In genomic region chr12:20641127-20641526, GRCh38 we compare ENCODE assay signal across 29 cellular contexts. TPM values are rescaled to one million over a fixed set of nuclear protein-coding genes. Genes with fewer than 3 reads are reported as not detected.
DNase-seq lines count a peak whose midpoint lies in the region; ATAC-seq and TF ChIP-seq lines count a peak whose summit lies in the region.
"Had no signal": no experiment of that assay in that cellular context is flagged by ENCODE, and none has a peak within 500 bp of the region (broad histone marks: within the 10 kb centered on the region; RNA-seq: fewer than 3 reads in every experiment).

No MANE protein-coding gene starts in this region.

- H3K4me3 ChIP-seq in left ventricle myocardium inferior (no peak overlapping the region), right cardiac atrium (ENCODE audit: low read length) (no peak overlapping the region), heart right ventricle (no peak overlapping the region), ascending aorta (no peak overlapping the region), tibial artery (no peak overlapping the region)
- H3K4me3 ChIP-seq: BLaER1, GM12878 had no signal

- H3K4me1 ChIP-seq in left ventricle myocardium inferior (peaks cover 29% of the 10 kb centered on the region), right cardiac atrium (ENCODE audit: control insufficient read depth, insufficient read depth, low read length) (no peaks in the 10 kb centered on the region), heart right ventricle (peaks cover 0 to 11% (median 0%) of the 10 kb centered on the region in 9 donors), ascending aorta (peaks cover 0 to 5% of the 10 kb centered on the region in 2 donors), tibial artery (peaks cover 0 to 22% (median 0%) of the 10 kb centered on the region in 4 donors)
- H3K4me1 ChIP-seq: BE2C, BLaER1 had no signal

- H3K36me3 ChIP-seq in left ventricle myocardium inferior (peaks cover 27% of the 10 kb centered on the region), heart right ventricle (peaks cover 0 to 71% (median 6%) of the 10 kb centered on the region in 9 donors), ascending aorta (peaks cover 6 to 20% of the 10 kb centered on the region in 2 donors), tibial artery (peaks cover 0 to 23% (median 22%) of the 10 kb centered on the region in 3 donors)
- H3K36me3 ChIP-seq: BE2C, BLaER1 had no signal

- peak overlapping the region; percentile 17 for H3K27ac ChIP-seq in left ventricle myocardium inferior (replicated peaks)
- H3K27ac ChIP-seq in right cardiac atrium (ENCODE audit: low read length) = no peak overlapping the region
- no peak overlapping the region for H3K27ac ChIP-seq in heart right ventricle
- H3K27ac ChIP-seq in ascending aorta = peak overlapping the region; percentile 46 to 60
- H3K27ac ChIP-seq in tibial artery = peak overlapping the region; percentile 34 to 43
- H3K27ac ChIP-seq: BLaER1 had no signal

- DNase-seq in left ventricle myocardium inferior (no peak), Right ventricle myocardium superior (no peak), right cardiac atrium (peak in 2 of 3 donors; percentile 35 to 67), heart right ventricle (no peak), ascending aorta (ENCODE audit: low spot score in 2 of 2) (no peak), tibial artery (no peak), NCI-H2227 treated with DMSO at 0.1 percent for 48 hours (lab: John Stamatoyannopoulos, UW) (no peak)
- DNase-seq: 8988T; ACHN; BE2C; C1 segment of cervical spinal cord; CD4-positive, alpha-beta memory T cell; CD4-positive, CD25-positive, alpha-beta regulatory T cell; CD8-positive, alpha-beta memory T cell; COR-L47; DMS 273 treated with DMSO at 0.1 percent for 48 hours; DMS153; DMS53; DMS79; DND-41; EL; GDM1 had no signal

- no peak for TF ChIP-seq CTCF in left ventricle myocardium inferior (IDR thresholded peaks at IDR 0.05; ENCODE audit: borderline replicate concordance)
- TF ChIP-seq CTCF in heart right ventricle (IDR thresholded peaks at IDR 0.05) = no peak
- no peak for TF ChIP-seq CTCF in ascending aorta (IDR thresholded peaks at IDR 0.05)
- TF ChIP-seq CTCF in tibial artery (IDR thresholded peaks at IDR 0.05) = no peak

- intact Hi-C loops in left ventricle myocardium inferior (cut with micrococcal nuclease) = loop anchor here (5.0 kb wide), 1 partner anchor 51 kb away; no protein-coding TSS in a partner anchor
- intact Hi-C loops in Right ventricle myocardium superior (cut with DNase I) = no loop called here
- intact Hi-C loops in right cardiac atrium (cut with DNase I) = no loop called here
- intact Hi-C loops in heart right ventricle (cut with DNase I) = loop anchor here in 3 of 10 donors (5.0 to 10.0 kb wide), 3 partner anchors 154 to 164 kb away; no protein-coding TSS in a partner anchor
- intact Hi-C loops in ascending aorta (cut with DNase I) = loop anchor here (10.0 kb wide), 1 partner anchor 534 kb away; no protein-coding TSS in a partner anchor
- intact Hi-C loops in tibial artery (cut with DNase I; ENCODE audit: low total_unique reads) = no loop called here

- 40% methylated on average over 3 of the region's 3 CpGs for WGBS in right cardiac atrium
- WGBS in heart right ventricle, 2 donors = 47 to 49% methylated on average over 3 of the region's 3 CpGs

- H3K9me3 ChIP-seq in left ventricle myocardium inferior (replicated peaks) (no peaks in the 10 kb centered on the region), right cardiac atrium (ENCODE audit: control insufficient read depth, low read length) (no peaks in the 10 kb centered on the region), heart right ventricle (no peaks in the 10 kb centered on the region), ascending aorta (no peaks in the 10 kb centered on the region), tibial artery (no peaks in the 10 kb centered on the region)
- H3K9me3 ChIP-seq: BE2C, BLaER1 had no signal

- ATAC-seq in Right ventricle myocardium superior (ENCODE audit: poor library complexity) (no peak), right cardiac atrium (peak; percentile 64 to 68), heart right ventricle (no peak), HG03039 (IDR thresholded peaks at IDR 0.05; ENCODE audit: unreplicated experiment) (no peak)
- ATAC-seq: GM12878 had no signal

- H3K27me3 ChIP-seq in left ventricle myocardium inferior (ENCODE audit: low read depth) = no peaks in the 10 kb centered on the region
- H3K27me3 ChIP-seq in right cardiac atrium (ENCODE audit: control insufficient read depth, insufficient read depth) = no peaks in the 10 kb centered on the region
- H3K27me3 ChIP-seq in heart right ventricle = no peaks in the 10 kb centered on the region
- no peaks in the 10 kb centered on the region for H3K27me3 ChIP-seq in ascending aorta
- no peaks in the 10 kb centered on the region for H3K27me3 ChIP-seq in tibial artery
- H3K27me3 ChIP-seq: BLaER1 had no signal

RNA-seq across cellular contexts. Expression of gene SLCO1C1, which starts 54.0 kb away (rescaled TPM):
- 1.1 TPM for total RNA-seq in left ventricle myocardium inferior
- 0.94 TPM for total RNA-seq in Right ventricle myocardium superior
- total RNA-seq in right cardiac atrium = 1 to 10 TPM in 3 of 4 donors, under 1 TPM in 1; 0.47 to 3.4 (median 2.2) TPM
- 0.54 TPM for polyA plus RNA-seq in right cardiac atrium
- 1 to 10 TPM in 9 of 10 donors, under 1 TPM in 1; 0.89 to 3.3 (median 1.4) TPM for total RNA-seq in heart right ventricle
- polyA plus RNA-seq in heart right ventricle = under 1 TPM; 0.64 to 0.95 TPM
- total RNA-seq in ascending aorta = not detected
- total RNA-seq: CD4-positive, alpha-beta memory T cell; CD4-positive, CD25-positive, alpha-beta regulatory T cell; CD8-positive, alpha-beta memory T cell; Daoy; G401 had no signal
- polyA plus RNA-seq: AG04450; CD14-positive monocyte; CD4-positive, alpha-beta memory T cell; CD4-positive, CD25-positive, alpha-beta regulatory T cell; CD8-positive, alpha-beta memory T cell; GM12878 had no signal

Comparison
In these comparisons a context has a peak if more than half of its experiments do, and no peak if none do; other contexts are left out.
1. DNase-seq: peak in right cardiac atrium (2 of 3); none in left ventricle myocardium inferior (single experiment), Right ventricle myocardium superior (single experiment), heart right ventricle (0 of 2), ascending aorta (0 of 2), tibial artery (0 of 2) and NCI-H2227 treated with DMSO at 0.1 percent for 48 hours (single experiment).
2. H3K27ac ChIP-seq: peak in left ventricle myocardium inferior (single experiment), ascending aorta (2 of 2) and tibial artery (2 of 2); none in right cardiac atrium (single experiment) and heart right ventricle (0 of 10).
3. ATAC-seq: peak in right cardiac atrium (2 of 2); none in Right ventricle myocardium superior (single experiment), heart right ventricle (0 of 8) and HG03039 (single experiment).
4. intact Hi-C loops: an anchor here in left ventricle myocardium inferior (5.0 kb wide) and ascending aorta (10.0 kb wide); none called in Right ventricle myocardium superior, right cardiac atrium and tibial artery.